Comparison of ENCODE assay signal across 20 cellular contexts in the genomic region with DNA sequence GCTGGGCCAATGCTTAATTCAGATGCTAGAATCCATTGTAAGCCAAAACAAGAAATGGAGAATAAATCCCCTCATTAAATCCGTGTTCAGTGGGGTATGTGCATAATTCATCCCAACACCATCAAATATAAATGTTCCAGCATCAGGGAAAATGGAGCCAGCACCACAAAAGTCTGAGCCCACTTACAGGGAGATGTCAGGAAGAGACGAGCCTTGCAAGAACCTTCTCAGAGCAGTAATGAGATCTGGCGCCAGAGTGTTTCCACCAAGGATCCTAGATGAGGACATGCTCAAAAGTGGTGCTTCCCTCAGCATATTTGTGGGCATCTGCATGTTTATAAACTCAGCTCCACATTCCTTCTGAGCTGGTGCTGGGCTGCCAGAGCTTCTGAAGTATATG.
"Had no signal": no experiment of that assay in that cellular context is flagged by ENCODE, and none has a peak within 500 bp of the region (broad histone marks: within the 10 kb centered on the region; RNA-seq: fewer than 3 reads in every experiment).

No MANE protein-coding gene starts in this region.

- ATAC-seq: gastrocnemius medialis, heart right ventricle, left cardiac atrium, left lung, left ventricle myocardium superior, lower lobe of right lung, mucosa of descending colon had no signal

- H3K27ac ChIP-seq: coronary artery, dorsolateral prefrontal cortex, esophagus squamous epithelium, gastrocnemius medialis, heart right ventricle, left lung, lower lobe of right lung had no signal

- H3K36me3 ChIP-seq: esophagus squamous epithelium, gastrocnemius medialis, heart right ventricle, left lung, lower lobe of right lung had no signal

- H3K9me3 ChIP-seq: esophagus squamous epithelium, gastrocnemius medialis, heart right ventricle, left lung, lower lobe of right lung, mucosa of descending colon had no signal

- H3K27ac Mint-ChIP-seq: mesothelial cell of epicardium had no signal

- H3K4me3 ChIP-seq: coronary artery, dorsolateral prefrontal cortex, esophagus squamous epithelium, gastrocnemius medialis, heart right ventricle, left lung, lower lobe of right lung, mucosa of descending colon had no signal

- DNase-seq: dermis blood vessel endothelial cell; dorsolateral prefrontal cortex; effector CD4-positive, alpha-beta T cell; effector memory CD4-positive, alpha-beta T cell; esophagus squamous epithelium; foreskin fibroblast; foreskin melanocyte; gastrocnemius medialis; glutamatergic neuron; head of caudate nucleus; heart right ventricle; hippocampal formation; left cardiac atrium; left lung; left ventricle myocardium superior; lower lobe of right lung; mesenchymal stem cell; mucosa of descending colon had no signal

- H3K4me1 Mint-ChIP-seq: mesothelial cell of epicardium had no signal

- H3K9me3 Mint-ChIP-seq: mesothelial cell of epicardium had no signal

- H3K36me3 Mint-ChIP-seq: mesothelial cell of epicardium had no signal

- H3K4me3 Mint-ChIP-seq: mesothelial cell of epicardium had no signal

- H3K4me1 ChIP-seq: esophagus squamous epithelium, gastrocnemius medialis, heart right ventricle, left lung, lower lobe of right lung had no signal

- H3K27me3 ChIP-seq: gastrocnemius medialis, heart right ventricle, left lung had no signal
